ENCODE assay signal across 8 cellular contexts in the genomic region with DNA sequence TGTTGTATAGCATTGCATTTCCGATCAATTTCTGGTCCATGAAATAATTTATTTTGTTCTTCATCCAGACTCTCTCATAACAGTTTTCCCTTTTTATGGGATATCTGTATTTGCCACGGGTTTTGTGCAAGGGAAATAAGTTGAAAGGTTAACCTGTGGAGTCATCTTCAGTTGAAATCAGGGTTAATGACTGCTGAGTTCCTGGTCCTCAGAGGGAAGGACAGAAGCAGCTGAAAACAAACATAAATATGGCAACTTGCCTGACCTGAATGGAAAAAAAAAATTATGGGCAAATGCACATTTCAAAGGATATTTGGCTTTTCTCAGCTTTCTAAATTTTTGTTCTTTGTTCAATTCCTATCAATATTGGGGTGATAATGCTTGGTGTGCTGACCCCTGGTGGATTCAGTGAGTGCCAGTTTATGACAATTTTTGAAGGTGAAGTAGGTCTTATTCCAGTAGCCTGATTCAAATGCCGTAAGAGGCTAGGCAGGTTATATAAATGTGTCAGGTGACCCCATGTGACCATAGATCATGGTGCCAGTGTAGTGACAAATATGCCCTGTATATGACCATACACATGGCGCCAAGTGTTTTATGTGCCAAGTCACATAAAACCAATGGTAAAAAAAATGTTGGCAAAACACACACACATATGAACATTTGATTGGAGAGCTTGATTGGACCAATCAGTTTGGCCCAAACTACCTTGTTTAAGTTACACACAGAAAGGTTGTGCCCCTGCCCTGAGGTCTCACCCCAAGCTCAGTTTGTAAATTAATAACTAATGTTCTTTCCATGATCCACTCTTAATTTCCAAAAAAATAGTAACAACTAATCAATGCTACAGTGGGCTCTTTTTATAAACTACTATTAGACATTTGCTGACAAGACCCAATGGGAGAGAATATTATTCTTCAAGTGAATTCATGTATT. TPM values are rescaled to one million over a fixed set of nuclear protein-coding genes. Genes with fewer than 3 reads are reported as not detected.
DNase-seq lines count a peak whose midpoint lies in the region; ATAC-seq and TF ChIP-seq lines count a peak whose summit lies in the region.

No MANE protein-coding gene starts in this region.

- intact Hi-C loops in OCI-LY7 (cut with micrococcal nuclease; ENCODE audit: unreplicated experiment), result loop anchor here (5.0 kb wide), 1 partner anchor 92 kb away; no protein-coding TSS in a partner anchor
- intact Hi-C loops in gastrocnemius medialis (cut with DNase I; ENCODE audit: low total_unique reads), result loop anchor here (10.0 kb wide), 1 partner anchor 65 kb away; no protein-coding TSS in a partner anchor
- intact Hi-C loops in activated T-helper 1 cell treated with anti-CD3 and anti-CD28 coated beads, Interleukin-12 subunit alpha, Interleukin-12 subunit beta, Interleukin-2, Interleukin-4 antibody, amounts not matched to agents 30 ng/mL and 10 ng/mL and 1 ng/mL, durations not matched to agents 14 hours and 24 hours and 36 hours (cut with micrococcal nuclease), result loop anchor here (1.0 to 5.0 kb wide), 3 partner anchors 92 to 477 kb away; no protein-coding TSS in a partner anchor

- DNase-seq in ACHN, result peak; percentile 46
- peak; percentile 33 for DNase-seq in GM13976 (ENCODE audit: low spot score)
- peak; percentile 47 for DNase-seq in OCI-LY7 (ENCODE audit: low spot score)
- DNase-seq in gastrocnemius medialis, result no peak
- DNase-seq in activated T-helper 1 cell treated with anti-CD3 and anti-CD28 coated beads, Interleukin-12 subunit alpha, Interleukin-12 subunit beta, Interleukin-2, Interleukin-4 antibody, amounts not matched to agents 30 ng/mL and 10 ng/mL and 1 ng/mL, durations not matched to agents 14 hours and 24 hours and 36 hours (ENCODE audit: low spot score), result no peak
- DNase-seq in activated T-cell treated with anti-CD3 and anti-CD28 coated beads, Interleukin-2, amount 50 U/mL, for 72 hours, result no peak
- no peak for DNase-seq in activated gamma-delta T cell (lab: John Stamatoyannopoulos, UW)

- peak; percentile 31 for TF ChIP-seq CTCF in GM13976 (IDR thresholded peaks at IDR 0.05; ENCODE audit: borderline replicate concordance, control extremely low read depth, extremely low read depth, insufficient read depth, missing control alignments)
- TF ChIP-seq CTCF in OCI-LY7 (conservative IDR thresholded peaks at IDR 0.05; ENCODE audit: low read length), result peak; percentile 87
- TF ChIP-seq CTCF in gastrocnemius medialis (IDR thresholded peaks at IDR 0.05 in 4 of 5, conservative IDR thresholded peaks at IDR 0.05 in 1 of 5), result peak in 4 of 5 experiments; percentile 20 to 52 (median 42)

- TF ChIP-seq POLR2A in gastrocnemius medialis (IDR thresholded peaks at IDR 0.05), result no peak

- no peaks in the 10 kb centered on the region for H3K27me3 ChIP-seq in gastrocnemius medialis

- H3K4me2 ChIP-seq in OCI-LY7 (ENCODE audit: low read length), result no peak overlapping the region

- H3K4me1 ChIP-seq in OCI-LY7 (ENCODE audit: insufficient read depth, low read length, poor library complexity, severe bottlenecking) (peaks cover 4% of the 10 kb centered on the region), gastrocnemius medialis (no peaks in the 10 kb centered on the region)

- CTCF ChIA-PET in OCI-LY7 (lab: Charles Lee; ENCODE audit: unreplicated experiment), result no interaction called here

- POLR2A ChIA-PET in OCI-LY7 (lab: Charles Lee), result interaction anchor here (0.5 to 1.8 kb wide), 7 partner anchors 10 to 605 kb away, joined by 3 to 4 read pairs (median 3); no protein-coding TSS in a partner anchor

- no peaks in the 10 kb centered on the region for H3K9me2 ChIP-seq in OCI-LY7 (ENCODE audit: insufficient read depth, low read length)

- no peak overlapping the region for H3K27ac Mint-ChIP-seq in activated T-helper 1 cell treated with anti-CD3 and anti-CD28 coated beads, Interleukin-12 subunit alpha, Interleukin-12 subunit beta, Interleukin-2, Interleukin-4 antibody, amounts not matched to agents 30 ng/mL and 10 ng/mL and 1 ng/mL, durations not matched to agents 14 hours and 24 hours and 36 hours
- H3K27ac Mint-ChIP-seq in activated T-cell treated with anti-CD3 and anti-CD28 coated beads, Interleukin-2, amount 50 U/mL, for 72 hours, result no peak overlapping the region

- in situ Hi-C loops in ACHN (cut with HindIII; ENCODE audit: low pct_ligation_motif_present, low pct_unique_long_range_greater_than_20kb, low sequenced_read_pairs) (no loop called here), GM13976 (cut with MboI; ENCODE audit: low sequenced_read_pairs, unreplicated experiment) (no loop called here), gastrocnemius medialis (cut with MboI; ENCODE audit: low sequenced_read_pairs in 4 of 4) (loop anchor here in 2 of 4 donors (5.0 to 10.0 kb wide), 3 partner anchors 85 to 198 kb away; no protein-coding TSS in a partner anchor)

- no peaks in the 10 kb centered on the region for H3K36me3 ChIP-seq in OCI-LY7 (ENCODE audit: insufficient read depth, low read length)
- H3K36me3 ChIP-seq in gastrocnemius medialis, result no peaks in the 10 kb centered on the region

- no TSS peak for BruUV-seq in OCI-LY7 (replicated peaks; lab: Mats Ljungman, UMichigan)

- no peaks in the 10 kb centered on the region for H3K4me1 Mint-ChIP-seq in activated T-helper 1 cell treated with anti-CD3 and anti-CD28 coated beads, Interleukin-12 subunit alpha, Interleukin-12 subunit beta, Interleukin-2, Interleukin-4 antibody, amounts not matched to agents 30 ng/mL and 10 ng/mL and 1 ng/mL, durations not matched to agents 14 hours and 24 hours and 36 hours (ENCODE audit: low read depth)
- no peaks in the 10 kb centered on the region for H3K4me1 Mint-ChIP-seq in activated T-cell treated with anti-CD3 and anti-CD28 coated beads, Interleukin-2, amount 50 U/mL, for 72 hours (ENCODE audit: low read depth)

- H3K79me2 ChIP-seq in OCI-LY7 (ENCODE audit: insufficient read depth, low read depth, low read length), result no peaks in the 10 kb centered on the region

- H3K27me3 Mint-ChIP-seq in activated T-helper 1 cell treated with anti-CD3 and anti-CD28 coated beads, Interleukin-12 subunit alpha, Interleukin-12 subunit beta, Interleukin-2, Interleukin-4 antibody, amounts not matched to agents 30 ng/mL and 10 ng/mL and 1 ng/mL, durations not matched to agents 14 hours and 24 hours and 36 hours (ENCODE audit: insufficient read depth), result peaks cover 18% of the 10 kb centered on the region
- peaks cover 9% of the 10 kb centered on the region for H3K27me3 Mint-ChIP-seq in activated T-cell treated with anti-CD3 and anti-CD28 coated beads, Interleukin-2, amount 50 U/mL, for 72 hours (ENCODE audit: low read depth)

- no peak overlapping the region for H3K4me3 ChIP-seq in OCI-LY7 (ENCODE audit: low read depth, low read length, poor library complexity, severe bottlenecking)
- H3K4me3 ChIP-seq in gastrocnemius medialis, result no peak overlapping the region

- no peak overlapping the region for H3K4me3 Mint-ChIP-seq in activated T-helper 1 cell treated with anti-CD3 and anti-CD28 coated beads, Interleukin-12 subunit alpha, Interleukin-12 subunit beta, Interleukin-2, Interleukin-4 antibody, amounts not matched to agents 30 ng/mL and 10 ng/mL and 1 ng/mL, durations not matched to agents 14 hours and 24 hours and 36 hours
- no peak overlapping the region for H3K4me3 Mint-ChIP-seq in activated T-cell treated with anti-CD3 and anti-CD28 coated beads, Interleukin-2, amount 50 U/mL, for 72 hours

- no peaks in the 10 kb centered on the region for H3K36me3 Mint-ChIP-seq in activated T-helper 1 cell treated with anti-CD3 and anti-CD28 coated beads, Interleukin-12 subunit alpha, Interleukin-12 subunit beta, Interleukin-2, Interleukin-4 antibody, amounts not matched to agents 30 ng/mL and 10 ng/mL and 1 ng/mL, durations not matched to agents 14 hours and 24 hours and 36 hours (ENCODE audit: low read depth)
- no peaks in the 10 kb centered on the region for H3K36me3 Mint-ChIP-seq in activated T-cell treated with anti-CD3 and anti-CD28 coated beads, Interleukin-2, amount 50 U/mL, for 72 hours (ENCODE audit: insufficient read depth in 2 of 2)

- no peaks in the 10 kb centered on the region for H4K20me1 ChIP-seq in OCI-LY7 (ENCODE audit: insufficient read depth, low read length)

- H3K9me3 ChIP-seq in OCI-LY7 (ENCODE audit: low read length) (no peaks in the 10 kb centered on the region), gastrocnemius medialis (no peaks in the 10 kb centered on the region)

- H3K27ac ChIP-seq in OCI-LY7 (ENCODE audit: low read depth, low read length, poor library complexity, severe bottlenecking) (no peak overlapping the region), gastrocnemius medialis (no peak overlapping the region)

- H3K9me3 Mint-ChIP-seq in activated T-helper 1 cell treated with anti-CD3 and anti-CD28 coated beads, Interleukin-12 subunit alpha, Interleukin-12 subunit beta, Interleukin-2, Interleukin-4 antibody, amounts not matched to agents 30 ng/mL and 10 ng/mL and 1 ng/mL, durations not matched to agents 14 hours and 24 hours and 36 hours, result no peaks in the 10 kb centered on the region
- no peaks in the 10 kb centered on the region for H3K9me3 Mint-ChIP-seq in activated T-cell treated with anti-CD3 and anti-CD28 coated beads, Interleukin-2, amount 50 U/mL, for 72 hours

- peak overlapping the region; percentile 2; the same call in 1 of the 2 replicates for H2AFZ ChIP-seq in OCI-LY7 (ENCODE audit: low read length)

- ATAC-seq in esophagus mucosa (peak; percentile 67), gastrocnemius medialis (no peak)
- no peak for ATAC-seq in activated T-cell treated with anti-CD3 and anti-CD28 coated beads, Interleukin-2, amount 50 U/mL, for 72 hours (replicated peaks in 1 of 2)

RNA-seq across cellular contexts. Expression of a gene that starts 47.6 kb away (rescaled TPM):
- not detected in 2 replicates for total RNA-seq in OCI-LY7 (2014; rRNA removed; shearing (Covaris generic))
- not detected in 2 replicates for total RNA-seq in OCI-LY7 (2022)
- 0.36 TPM for total RNA-seq in esophagus mucosa
- total RNA-seq in gastrocnemius medialis, result 1 to 10 TPM; 1.7 to 2.4 (median 2.1) TPM
- total RNA-seq in activated T-helper 1 cell treated with anti-CD3 and anti-CD28 coated beads, Interleukin-12 subunit alpha, Interleukin-12 subunit beta, Interleukin-2, Interleukin-4 antibody, amounts not matched to agents 30 ng/mL and 10 ng/mL and 1 ng/mL, durations not matched to agents 14 hours and 24 hours and 36 hours, result 0.23 and 0.34 TPM in 2 replicates
- under 1 TPM; 0.31 to 0.32 TPM for total RNA-seq in activated T-cell treated with anti-CD3 and anti-CD28 coated beads, Interleukin-2, amount 50 U/mL, for 72 hours

Comparison
In these comparisons a context has a peak if more than half of its experiments do, and no peak if none do; other contexts are left out.
1. DNase-seq: peak in ACHN (single experiment), GM13976 (single experiment) and OCI-LY7 (single experiment); none in gastrocnemius medialis (0 of 2), activated T-helper 1 cell treated with anti-CD3 and anti-CD28 coated beads, Interleukin-12 subunit alpha, Interleukin-12 subunit beta, Interleukin-2, Interleukin-4 antibody, amounts not matched to agents 30 ng/mL and 10 ng/mL and 1 ng/mL, durations not matched to agents 14 hours and 24 hours and 36 hours (single experiment), activated T-cell treated with anti-CD3 and anti-CD28 coated beads, Interleukin-2, amount 50 U/mL, for 72 hours (0 of 2) and activated gamma-delta T cell (single experiment).
2. CTCF ChIP-seq: peak in every context shown above with its lines; median percentile 87 in OCI-LY7; 42 in gastrocnemius medialis; 31 in GM13976.